ENCODE assay signal across 22 cellular contexts in genomic region chr1:6094246-6094645, GRCh38.
"Had no signal": no experiment of that assay in that cellular context is flagged by ENCODE, and none has a peak within 500 bp of the region (broad histone marks: within the 10 kb centered on the region; RNA-seq: fewer than 3 reads in every experiment).

No MANE protein-coding gene starts in this region.

- H3K4me3 Mint-ChIP-seq: activated CD4-positive, alpha-beta memory T cell treated with anti-CD3 and anti-CD28 coated beads, Interleukin-2, amount 10 ng/mL, durations not matched to agents 7 days and 5 days; activated CD8-positive, alpha-beta memory T cell treated with anti-CD3 and anti-CD28 coated beads, Interleukin-2, amount 10 ng/mL, durations not matched to agents 7 days and 5 days; nephron; type B pancreatic cell; WTC11 had no signal

- H3K27ac ChIP-seq: ascending aorta, brain microvascular endothelial cell, foreskin keratinocyte, left lung, pancreas, right lobe of liver, skin epidermis, thoracic aorta, vagina had no signal

- H3K27me3 ChIP-seq: ascending aorta, foreskin keratinocyte, pancreas, right lobe of liver, vagina had no signal

- H3K36me3 Mint-ChIP-seq: type B pancreatic cell, WTC11 had no signal

- H3K27me3 Mint-ChIP-seq: activated CD4-positive, alpha-beta memory T cell treated with anti-CD3 and anti-CD28 coated beads, Interleukin-2, amount 10 ng/mL, durations not matched to agents 7 days and 5 days; activated CD8-positive, alpha-beta memory T cell treated with anti-CD3 and anti-CD28 coated beads, Interleukin-2, amount 10 ng/mL, durations not matched to agents 7 days and 5 days had no signal

- H3K4me1 Mint-ChIP-seq: activated CD4-positive, alpha-beta memory T cell treated with anti-CD3 and anti-CD28 coated beads, Interleukin-2, amount 10 ng/mL, durations not matched to agents 7 days and 5 days; activated CD8-positive, alpha-beta memory T cell treated with anti-CD3 and anti-CD28 coated beads, Interleukin-2, amount 10 ng/mL, durations not matched to agents 7 days and 5 days; WTC11 had no signal

- H3K9me3 Mint-ChIP-seq: activated CD4-positive, alpha-beta memory T cell treated with anti-CD3 and anti-CD28 coated beads, Interleukin-2, amount 10 ng/mL, durations not matched to agents 7 days and 5 days; nephron; type B pancreatic cell; WTC11 had no signal

- H3K36me3 ChIP-seq: ascending aorta, brain microvascular endothelial cell, pancreas, right lobe of liver, thoracic aorta, vagina had no signal

- H3K4me3 ChIP-seq: ascending aorta, left lung, pancreas, right lobe of liver, skin epidermis, thoracic aorta, vagina had no signal

- H3K27ac Mint-ChIP-seq: activated CD8-positive, alpha-beta memory T cell treated with anti-CD3 and anti-CD28 coated beads, Interleukin-2, amount 10 ng/mL, durations not matched to agents 7 days and 5 days; nephron; type B pancreatic cell; WTC11 had no signal

- H3K9me3 ChIP-seq: ascending aorta, left lung, pancreas, right lobe of liver, thoracic aorta, vagina had no signal

- ATAC-seq: activated CD8-positive, alpha-beta memory T cell treated with anti-CD3 and anti-CD28 coated beads, Interleukin-2, amount 10 ng/mL, durations not matched to agents 7 days and 5 days; left lung; pancreas; right lobe of liver; WTC11 had no signal

- H3K4me1 ChIP-seq: ascending aorta, foreskin keratinocyte, left lung, pancreas, right lobe of liver had no signal

- DNase-seq: activated CD4-positive, alpha-beta memory T cell treated with anti-CD3 and anti-CD28 coated beads, Interleukin-2, amount 10 ng/mL, durations not matched to agents 7 days and 5 days; activated CD8-positive, alpha-beta memory T cell treated with anti-CD3 and anti-CD28 coated beads, Interleukin-2, amount 10 ng/mL, durations not matched to agents 7 days and 5 days; activated naive CD4-positive, alpha-beta T cell treated with Interleukin-2 at 50 U/mL for 16 hours; brain microvascular endothelial cell; central memory CD4-positive, alpha-beta T cell; dermis blood vessel endothelial cell; effector CD8-positive, alpha-beta T cell; foreskin keratinocyte; midbrain; right lobe of liver; stimulated activated CD4-positive, alpha-beta T cell treated with anti-CD3 and anti-CD28 coated beads, Interleukin-1b, Interleukin-23, amount 100 ng/mL, for 48 hours; T-helper 1 cell; T-helper 9 cell had no signal
